ENCODE assay signal across 1 cellular context in genomic region chr1:117544509-117545109, GRCh38.
TF ChIP-seq lines count a peak whose summit lies in the region.

No MANE protein-coding gene starts in this region.

TF ChIP-seq in HepG2, 621 proteins besides CTCF, POLR2A, EP300 and RAD21 (continued from another document and continues in another):
- TF ChIP-seq HMGXB4 (CRISPR knock-in tag; IDR thresholded peaks at IDR 0.05; ENCODE audit: borderline replicate concordance in 1 of 2, low read depth in 1 of 2) (no peak), PREB (CRISPR knock-in tag; IDR thresholded peaks at IDR 0.05) (no peak), MTF1 (CRISPR knock-in tag; IDR thresholded peaks at IDR 0.05) (no peak), SNAPC5 (CRISPR knock-in tag; IDR thresholded peaks at IDR 0.05; ENCODE audit: borderline replicate concordance) (no peak), ZBTB8A (CRISPR knock-in tag; IDR thresholded peaks at IDR 0.05; ENCODE audit: borderline replicate concordance, low read depth) (no peak), ZNF841 (CRISPR knock-in tag; IDR thresholded peaks at IDR 0.05; ENCODE audit: borderline replicate concordance) (no peak), TFDP2 (CRISPR knock-in tag; IDR thresholded peaks at IDR 0.05) (no peak), PRPF4 (IDR thresholded peaks at IDR 0.05; ENCODE audit: low read depth, low read length, poor library complexity, severe bottlenecking) (no peak), ZBTB4 (CRISPR knock-in tag; IDR thresholded peaks at IDR 0.05; ENCODE audit: borderline replicate concordance) (no peak), FOXA3 (CRISPR knock-in tag; IDR thresholded peaks at IDR 0.05) (0 out of 2 replicates have a peak, but pooled peaks have one; percentile 19), BRF2 (CRISPR knock-in tag; IDR thresholded peaks at IDR 0.05) (no peak), SOX6 (IDR thresholded peaks at IDR 0.05) (no peak), SOX6 (CRISPR knock-in tag; IDR thresholded peaks at IDR 0.05) (peak; percentile 84), LRRFIP1 (CRISPR knock-in tag; conservative IDR thresholded peaks at IDR 0.05) (no peak), ZNF749 (CRISPR knock-in tag; IDR thresholded peaks at IDR 0.05; ENCODE audit: borderline replicate concordance) (no peak), ATM (IDR thresholded peaks at IDR 0.05; ENCODE audit: borderline replicate concordance) (no peak), ZMAT3 (CRISPR knock-in tag; conservative IDR thresholded peaks at IDR 0.05) (no peak), ZNF138 (CRISPR knock-in tag; IDR thresholded peaks at IDR 0.05; ENCODE audit: low read depth) (no peak), TMF1 (CRISPR knock-in tag; IDR thresholded peaks at IDR 0.05; ENCODE audit: low read depth) (no peak), TFE3 (CRISPR knock-in tag; IDR thresholded peaks at IDR 0.05) (no peak), MED1 (CRISPR knock-in tag; IDR thresholded peaks at IDR 0.05) (0 out of 2 replicates have a peak, but pooled peaks have one; percentile 21), TAF15 (IDR thresholded peaks at IDR 0.05; ENCODE audit: low read depth, low read length, poor library complexity, severe bottlenecking) (no peak), FLYWCH1 (CRISPR knock-in tag; IDR thresholded peaks at IDR 0.05) (no peak), TEAD2 (CRISPR knock-in tag; IDR thresholded peaks at IDR 0.05) (no peak), POLR2AphosphoS5 (IDR thresholded peaks at IDR 0.05; ENCODE audit: low read depth, low read length) (no peak), ZNF75D (CRISPR knock-in tag; IDR thresholded peaks at IDR 0.05; ENCODE audit: borderline replicate concordance) (no peak), ZNF850 (CRISPR knock-in tag; conservative IDR thresholded peaks at IDR 0.05) (no peak), ETS1 (CRISPR knock-in tag; IDR thresholded peaks at IDR 0.05) (no peak), ZSCAN5A (CRISPR knock-in tag; IDR thresholded peaks at IDR 0.05; ENCODE audit: borderline replicate concordance) (no peak), ZNF570 (CRISPR knock-in tag; IDR thresholded peaks at IDR 0.05; ENCODE audit: borderline replicate concordance) (no peak), MAFK (conservative IDR thresholded peaks at IDR 0.05 in 1 of 2, IDR thresholded peaks at IDR 0.05 in 1 of 2; ENCODE audit: low read length in 2 of 2) (no peak), ZNF766 (CRISPR knock-in tag; IDR thresholded peaks at IDR 0.05; ENCODE audit: borderline replicate concordance) (no peak), ZSCAN12 (CRISPR knock-in tag; IDR thresholded peaks at IDR 0.05) (no peak), MYC (CRISPR knock-in tag; IDR thresholded peaks at IDR 0.05; ENCODE audit: borderline replicate concordance) (no peak), ISX (CRISPR knock-in tag; conservative IDR thresholded peaks at IDR 0.05) (no peak), TRIM24 (CRISPR knock-in tag; IDR thresholded peaks at IDR 0.05) (0 out of 2 replicates have a peak, but pooled peaks have one; percentile 13), HNRNPUL1 (IDR thresholded peaks at IDR 0.05; ENCODE audit: low read depth, low read length) (no peak), NPAS2 (CRISPR knock-in tag; IDR thresholded peaks at IDR 0.05; ENCODE audit: borderline replicate concordance) (no peak), IKZF4 (CRISPR knock-in tag; IDR thresholded peaks at IDR 0.05; ENCODE audit: borderline replicate concordance, low read depth, not compliant biosample characterization) (no peak), ISL2 (CRISPR knock-in tag; IDR thresholded peaks at IDR 0.05) (no peak), TRIM22 (IDR thresholded peaks at IDR 0.05) (no peak), ATF3 (CRISPR knock-in tag; IDR thresholded peaks at IDR 0.05) (peak; percentile 85), CEBPG (CRISPR knock-in tag; IDR thresholded peaks at IDR 0.05) (peak; percentile 80), ZNF614 (CRISPR knock-in tag; IDR thresholded peaks at IDR 0.05; ENCODE audit: borderline replicate concordance) (no peak), PPARG (CRISPR knock-in tag; conservative IDR thresholded peaks at IDR 0.05) (0 out of 2 replicates have a peak, but pooled peaks have one; percentile 26)
